Comparison of ENCODE assay signal across 9 cellular contexts in genomic region chr1:155976062-155976912, GRCh38. TPM values are rescaled to one million over a fixed set of nuclear protein-coding genes. Genes with fewer than 3 reads are reported as not detected.
DNase-seq lines count a peak whose midpoint lies in the region; ATAC-seq, FAIRE-seq and TF ChIP-seq lines count a peak whose summit lies in the region.
"Had no signal": no experiment of that assay in that cellular context is flagged by ENCODE, and none has a peak within 500 bp of the region (broad histone marks: within the 10 kb centered on the region; RNA-seq: fewer than 3 reads in every experiment).

No MANE protein-coding gene starts in this region.

- no peaks in the 10 kb centered on the region for H3K27me3 ChIP-seq in bronchial epithelial cell (ENCODE audit: control insufficient read depth, insufficient read depth, low read length)

- ATAC-seq in HG03139 (IDR thresholded peaks at IDR 0.05; ENCODE audit: unreplicated experiment) = no peak

- DNase-seq in Daoy (ENCODE audit: low read depth) (peak; percentile 79), NCI-H2081 (lab: John Stamatoyannopoulos, UW) (peak; percentile 93 to 94), UCSD-AML1 (lab: John Stamatoyannopoulos, UW; ENCODE audit: unreplicated experiment) (peak; percentile 84), bronchial epithelial cell (ENCODE audit: low read depth) (peak; percentile 56), left kidney (ENCODE audit: low read depth, low spot score) (peak; percentile 78), epidermal melanocyte (ENCODE audit: insufficient read length, low spot score) (no peak)
- DNase-seq in stimulated activated CD4-positive, alpha-beta T cell treated with anti-CD3 and anti-CD28 coated beads, TNF-alpha, amount 100 ng/mL, for 4 hours (ENCODE audit: low read depth in 3 of 3) = peak in 2 of 3 experiments; percentile 41 to 52

- peaks cover 11% of the 10 kb centered on the region for H3K36me3 ChIP-seq in bronchial epithelial cell (ENCODE audit: control insufficient read depth, insufficient read depth, low read length)

- FAIRE-seq in bronchial epithelial cell (lab: Jason Lieb, UNC) = no peak
- FAIRE-seq: TTC549 had no signal

- no peak for TF ChIP-seq CTCF in bronchial epithelial cell (IDR thresholded peaks at IDR 0.05; ENCODE audit: insufficient read depth, low read length, severe bottlenecking)

- peak overlapping the region; percentile 91 for H3K4me3 ChIP-seq in bronchial epithelial cell (ENCODE audit: low read depth, low read length)

RNA-seq across cellular contexts. Expression of gene ARHGEF2, which starts 2.1 kb away (rescaled TPM):
- total RNA-seq in Daoy (2014; rRNA removed; shearing (Covaris generic)) = 66.0 and 67.8 TPM in 2 replicates
- total RNA-seq in bronchial epithelial cell = 57.1 and 79.2 TPM in 2 replicates

RNA-seq across cellular contexts. Expression of gene RXFP4, which starts 34.8 kb away (rescaled TPM):
- not detected in 2 replicates for total RNA-seq in Daoy (2014; rRNA removed; shearing (Covaris generic))
- not detected in 2 replicates for total RNA-seq in bronchial epithelial cell

RNA-seq across cellular contexts. Expression of gene KHDC4, which starts 42.1 kb away (rescaled TPM):
- total RNA-seq in Daoy (2014; rRNA removed; shearing (Covaris generic)) = 45.8 and 58.2 TPM in 2 replicates
- total RNA-seq in bronchial epithelial cell = 20.3 and 30.3 TPM in 2 replicates

RNA-seq across cellular contexts. Expression of gene SSR2, which starts 44.5 kb away (rescaled TPM):
- total RNA-seq in Daoy (2014; rRNA removed; shearing (Covaris generic)) = 657 and 799 TPM in 2 replicates
- total RNA-seq in bronchial epithelial cell = 225 and 564 TPM in 2 replicates
